1 cellular context compared by ENCODE assay signal in the genomic region with DNA sequence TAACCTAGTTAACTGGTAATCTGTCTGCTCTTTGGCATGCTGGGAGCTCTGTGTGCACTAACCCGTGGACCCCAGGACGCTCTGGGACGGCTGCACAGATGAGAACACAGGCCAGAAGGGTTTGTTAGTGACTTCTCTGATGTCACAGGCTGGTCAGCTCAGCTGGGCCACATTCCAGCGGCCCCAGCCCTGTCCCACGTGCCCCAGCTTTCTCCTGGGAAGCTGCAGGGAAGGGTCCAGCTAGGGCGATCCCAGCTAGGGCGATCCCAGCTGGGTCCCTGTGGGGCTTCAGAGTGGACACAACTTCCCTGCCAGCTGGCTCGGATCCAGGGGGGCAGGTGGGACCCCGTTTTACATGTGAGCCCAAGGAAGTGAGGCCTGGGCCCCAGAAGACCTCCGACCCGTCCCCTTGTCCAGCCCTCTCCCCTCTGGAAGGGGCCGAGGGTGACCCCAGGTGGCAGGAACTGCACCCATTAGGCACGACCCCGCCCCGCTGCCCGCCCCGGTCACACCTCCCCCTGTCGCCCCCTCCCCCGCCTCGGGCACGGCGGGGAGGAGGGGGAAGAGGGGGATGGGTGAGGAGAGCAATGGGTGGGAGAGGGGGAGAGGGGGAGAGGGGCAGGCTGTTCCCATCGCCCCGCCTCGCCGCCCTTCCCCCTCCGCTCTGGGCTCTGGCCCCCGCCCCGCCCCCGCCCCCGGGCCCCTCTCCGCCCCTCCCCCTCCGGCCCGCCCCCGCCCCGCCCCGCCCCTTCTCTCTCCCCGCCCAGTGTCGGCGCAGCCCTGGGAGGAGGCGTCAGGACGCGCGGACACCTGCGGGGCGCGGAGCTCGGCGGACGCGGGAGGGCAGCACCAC.
TF ChIP-seq lines count a peak whose summit lies in the region.

No MANE protein-coding gene starts in this region.

TF ChIP-seq in HepG2, 621 proteins besides CTCF, POLR2A, EP300 and RAD21 (continued from another document and continues in another):
- peak; percentile 83; the same call in 1 of the 2 replicates for TF ChIP-seq ZNF747 (CRISPR knock-in tag; IDR thresholded peaks at IDR 0.05; ENCODE audit: borderline replicate concordance)
- peak; percentile 46; the same call in 1 of the 2 replicates for TF ChIP-seq ZNF235 (CRISPR knock-in tag; IDR thresholded peaks at IDR 0.05; ENCODE audit: borderline replicate concordance)
- no peak for TF ChIP-seq PTBP1 (IDR thresholded peaks at IDR 0.05; ENCODE audit: low read depth, low read length, poor library complexity, severe bottlenecking)
- peak; percentile 39 for TF ChIP-seq RBM39 (IDR thresholded peaks at IDR 0.05; ENCODE audit: low read depth, low read length, poor library complexity, severe bottlenecking)
- TF ChIP-seq SIX1 (CRISPR knock-in tag; IDR thresholded peaks at IDR 0.05; ENCODE audit: borderline replicate concordance), result no peak
- TF ChIP-seq NONO (IDR thresholded peaks at IDR 0.05), result no peak
- TF ChIP-seq NONO (CRISPR knock-in tag; conservative IDR thresholded peaks at IDR 0.05), result no peak
- no peak for TF ChIP-seq ZNF34 (CRISPR knock-in tag; IDR thresholded peaks at IDR 0.05; ENCODE audit: borderline replicate concordance)
- no peak for TF ChIP-seq TBP (CRISPR knock-in tag; IDR thresholded peaks at IDR 0.05)
- no peak for TF ChIP-seq SMARCC2 (IDR thresholded peaks at IDR 0.05)
- no peak for TF ChIP-seq ZNF484 (CRISPR knock-in tag; IDR thresholded peaks at IDR 0.05; ENCODE audit: borderline replicate concordance, low read depth)
- no peak for TF ChIP-seq ZNF274 (CRISPR knock-in tag; IDR thresholded peaks at IDR 0.05)
- no peak for TF ChIP-seq HOXA9 (CRISPR knock-in tag; IDR thresholded peaks at IDR 0.05; ENCODE audit: borderline replicate concordance)
- no peak for TF ChIP-seq ZSCAN12 (CRISPR knock-in tag; IDR thresholded peaks at IDR 0.05)
- TF ChIP-seq SATB2 (CRISPR knock-in tag; IDR thresholded peaks at IDR 0.05), result no peak
- TF ChIP-seq MXI1 (IDR thresholded peaks at IDR 0.05; ENCODE audit: borderline replicate concordance, low read depth, low read length), result peak; percentile 89; the same call in 2 of the 3 replicates
- TF ChIP-seq ZNF777 (CRISPR knock-in tag; IDR thresholded peaks at IDR 0.05), result no peak
- TF ChIP-seq ADNP (CRISPR knock-in tag; IDR thresholded peaks at IDR 0.05), result no peak
- no peak for TF ChIP-seq MAFK (conservative IDR thresholded peaks at IDR 0.05 in 1 of 2, IDR thresholded peaks at IDR 0.05 in 1 of 2; ENCODE audit: low read length in 2 of 2)
- no peak for TF ChIP-seq HOXD1 (CRISPR knock-in tag; IDR thresholded peaks at IDR 0.05)
- TF ChIP-seq, protein P1, sequence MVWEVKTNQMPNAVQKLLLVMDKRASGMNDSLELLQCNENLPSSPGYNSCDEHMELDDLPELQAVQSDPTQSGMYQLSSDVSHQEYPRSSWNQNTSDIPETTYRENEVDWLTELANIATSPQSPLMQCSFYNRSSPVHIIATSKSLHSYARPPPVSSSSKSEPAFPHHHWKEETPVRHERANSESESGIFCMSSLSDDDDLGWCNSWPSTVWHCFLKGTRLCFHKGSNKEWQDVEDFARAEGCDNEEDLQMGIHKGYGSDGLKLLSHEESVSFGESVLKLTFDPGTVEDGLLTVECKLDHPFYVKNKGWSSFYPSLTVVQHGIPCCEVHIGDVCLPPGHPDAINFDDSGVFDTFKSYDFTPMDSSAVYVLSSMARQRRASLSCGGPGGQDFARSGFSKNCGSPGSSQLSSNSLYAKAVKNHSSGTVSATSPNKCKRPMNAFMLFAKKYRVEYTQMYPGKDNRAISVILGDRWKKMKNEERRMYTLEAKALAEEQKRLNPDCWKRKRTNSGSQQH (CRISPR knock-in tag; IDR thresholded peaks at IDR 0.05; ENCODE audit: low read depth), result no peak; the same call in 1 of the 2 replicates
- TF ChIP-seq GFI1 (CRISPR knock-in tag; IDR thresholded peaks at IDR 0.05; ENCODE audit: borderline replicate concordance), result no peak
- TF ChIP-seq, protein P2, sequence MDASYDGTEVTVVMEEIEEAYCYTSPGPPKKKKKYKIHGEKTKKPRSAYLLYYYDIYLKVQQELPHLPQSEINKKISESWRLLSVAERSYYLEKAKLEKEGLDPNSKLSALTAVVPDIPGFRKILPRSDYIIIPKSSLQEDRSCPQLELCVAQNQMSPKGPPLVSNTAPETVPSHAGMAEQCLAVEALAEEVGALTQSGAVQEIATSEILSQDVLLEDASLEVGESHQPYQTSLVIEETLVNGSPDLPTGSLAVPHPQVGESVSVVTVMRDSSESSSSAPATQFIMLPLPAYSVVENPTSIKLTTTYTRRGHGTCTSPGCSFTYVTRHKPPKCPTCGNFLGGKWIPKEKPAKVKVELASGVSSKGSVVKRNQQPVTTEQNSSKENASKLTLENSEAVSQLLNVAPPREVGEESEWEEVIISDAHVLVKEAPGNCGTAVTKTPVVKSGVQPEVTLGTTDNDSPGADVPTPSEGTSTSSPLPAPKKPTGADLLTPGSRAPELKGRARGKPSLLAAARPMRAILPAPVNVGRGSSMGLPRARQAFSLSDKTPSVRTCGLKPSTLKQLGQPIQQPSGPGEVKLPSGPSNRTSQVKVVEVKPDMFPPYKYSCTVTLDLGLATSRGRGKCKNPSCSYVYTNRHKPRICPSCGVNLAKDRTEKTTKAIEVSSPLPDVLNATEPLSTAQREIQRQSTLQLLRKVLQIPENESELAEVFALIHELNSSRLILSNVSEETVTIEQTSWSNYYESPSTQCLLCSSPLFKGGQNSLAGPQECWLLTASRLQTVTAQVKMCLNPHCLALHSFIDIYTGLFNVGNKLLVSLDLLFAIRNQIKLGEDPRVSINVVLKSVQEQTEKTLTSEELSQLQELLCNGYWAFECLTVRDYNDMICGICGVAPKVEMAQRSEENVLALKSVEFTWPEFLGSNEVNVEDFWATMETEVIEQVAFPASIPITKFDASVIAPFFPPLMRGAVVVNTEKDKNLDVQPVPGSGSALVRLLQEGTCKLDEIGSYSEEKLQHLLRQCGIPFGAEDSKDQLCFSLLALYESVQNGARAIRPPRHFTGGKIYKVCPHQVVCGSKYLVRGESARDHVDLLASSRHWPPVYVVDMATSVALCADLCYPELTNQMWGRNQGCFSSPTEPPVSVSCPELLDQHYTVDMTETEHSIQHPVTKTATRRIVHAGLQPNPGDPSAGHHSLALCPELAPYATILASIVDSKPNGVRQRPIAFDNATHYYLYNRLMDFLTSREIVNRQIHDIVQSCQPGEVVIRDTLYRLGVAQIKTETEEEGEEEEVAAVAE (CRISPR knock-in tag; IDR thresholded peaks at IDR 0.05; ENCODE audit: borderline replicate concordance), result 0 out of 2 replicates have a peak, but pooled peaks have one; percentile 24
- TF ChIP-seq ETV6 (CRISPR knock-in tag; conservative IDR thresholded peaks at IDR 0.05), result no peak
- TF ChIP-seq, protein P3, sequence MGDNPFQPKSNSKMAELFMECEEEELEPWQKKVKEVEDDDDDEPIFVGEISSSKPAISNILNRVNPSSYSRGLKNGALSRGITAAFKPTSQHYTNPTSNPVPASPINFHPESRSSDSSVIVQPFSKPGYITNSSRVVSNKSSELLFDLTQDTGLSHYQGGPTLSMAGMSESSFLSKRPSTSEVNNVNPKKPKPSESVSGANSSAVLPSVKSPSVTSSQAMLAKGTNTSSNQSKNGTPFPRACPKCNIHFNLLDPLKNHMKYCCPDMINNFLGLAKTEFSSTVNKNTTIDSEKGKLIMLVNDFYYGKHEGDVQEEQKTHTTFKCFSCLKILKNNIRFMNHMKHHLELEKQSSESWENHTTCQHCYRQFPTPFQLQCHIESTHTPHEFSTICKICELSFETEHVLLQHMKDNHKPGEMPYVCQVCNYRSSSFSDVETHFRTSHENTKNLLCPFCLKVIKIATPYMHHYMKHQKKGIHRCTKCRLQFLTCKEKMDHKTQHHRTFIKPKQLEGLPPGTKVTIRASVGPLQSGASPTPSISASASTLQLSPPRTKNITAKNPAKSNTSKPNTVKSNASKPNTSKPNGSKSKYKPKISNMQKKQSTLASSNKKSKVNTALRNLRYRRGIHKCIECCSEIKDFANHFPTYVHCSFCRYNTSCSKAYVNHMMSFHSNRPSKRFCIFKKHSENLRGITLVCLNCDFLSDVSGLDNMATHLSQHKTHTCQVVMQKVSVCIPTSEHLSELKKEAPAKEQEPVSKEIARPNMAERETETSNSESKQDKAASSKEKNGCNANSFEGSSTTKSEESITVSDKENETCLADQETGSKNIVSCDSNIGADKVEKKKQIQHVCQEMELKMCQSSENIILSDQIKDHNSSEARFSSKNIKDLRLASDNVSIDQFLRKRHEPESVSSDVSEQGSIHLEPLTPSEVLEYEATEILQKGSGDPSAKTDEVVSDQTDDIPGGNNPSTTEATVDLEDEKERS (CRISPR knock-in tag; IDR thresholded peaks at IDR 0.05), result no peak
- TF ChIP-seq ZFP36L1 (CRISPR knock-in tag; IDR thresholded peaks at IDR 0.05), result no peak
- no peak for TF ChIP-seq ISX (CRISPR knock-in tag; conservative IDR thresholded peaks at IDR 0.05)
- TF ChIP-seq ZNF510 (CRISPR knock-in tag; IDR thresholded peaks at IDR 0.05; ENCODE audit: low read depth), result no peak
- TF ChIP-seq, protein P4, sequence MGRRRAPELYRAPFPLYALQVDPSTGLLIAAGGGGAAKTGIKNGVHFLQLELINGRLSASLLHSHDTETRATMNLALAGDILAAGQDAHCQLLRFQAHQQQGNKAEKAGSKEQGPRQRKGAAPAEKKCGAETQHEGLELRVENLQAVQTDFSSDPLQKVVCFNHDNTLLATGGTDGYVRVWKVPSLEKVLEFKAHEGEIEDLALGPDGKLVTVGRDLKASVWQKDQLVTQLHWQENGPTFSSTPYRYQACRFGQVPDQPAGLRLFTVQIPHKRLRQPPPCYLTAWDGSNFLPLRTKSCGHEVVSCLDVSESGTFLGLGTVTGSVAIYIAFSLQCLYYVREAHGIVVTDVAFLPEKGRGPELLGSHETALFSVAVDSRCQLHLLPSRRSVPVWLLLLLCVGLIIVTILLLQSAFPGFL (CRISPR knock-in tag; IDR thresholded peaks at IDR 0.05), result no peak
- TF ChIP-seq FLYWCH1 (CRISPR knock-in tag; IDR thresholded peaks at IDR 0.05), result no peak
- no peak for TF ChIP-seq JUNB (CRISPR knock-in tag; IDR thresholded peaks at IDR 0.05; ENCODE audit: borderline replicate concordance)
- TF ChIP-seq GLI4 (CRISPR knock-in tag; IDR thresholded peaks at IDR 0.05; ENCODE audit: borderline replicate concordance), result no peak
- TF ChIP-seq EEA1 (CRISPR knock-in tag; IDR thresholded peaks at IDR 0.05; ENCODE audit: borderline replicate concordance), result no peak
- no peak for TF ChIP-seq DNMT1 (CRISPR knock-in tag; IDR thresholded peaks at IDR 0.05)
- TF ChIP-seq TMF1 (CRISPR knock-in tag; IDR thresholded peaks at IDR 0.05; ENCODE audit: low read depth), result no peak
- TF ChIP-seq ZSCAN9 (CRISPR knock-in tag; IDR thresholded peaks at IDR 0.05; ENCODE audit: borderline replicate concordance), result no peak
- TF ChIP-seq ZNF83 (CRISPR knock-in tag; IDR thresholded peaks at IDR 0.05; ENCODE audit: borderline replicate concordance), result no peak
- TF ChIP-seq, protein P5, sequence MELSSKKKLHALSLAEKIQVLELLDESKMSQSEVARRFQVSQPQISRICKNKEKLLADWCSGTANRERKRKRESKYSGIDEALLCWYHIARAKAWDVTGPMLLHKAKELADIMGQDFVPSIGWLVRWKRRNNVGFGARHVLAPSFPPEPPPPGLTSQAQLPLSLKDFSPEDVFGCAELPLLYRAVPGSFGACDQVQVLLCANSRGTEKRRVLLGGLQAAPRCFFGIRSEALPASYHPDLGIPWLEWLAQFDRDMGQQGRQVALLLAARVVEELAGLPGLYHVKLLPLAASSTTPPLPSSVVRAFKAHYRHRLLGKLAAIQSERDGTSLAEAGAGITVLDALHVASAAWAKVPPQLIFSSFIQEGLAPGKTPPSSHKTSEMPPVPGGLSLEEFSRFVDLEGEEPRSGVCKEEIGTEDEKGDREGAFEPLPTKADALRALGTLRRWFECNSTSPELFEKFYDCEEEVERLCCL (CRISPR knock-in tag; IDR thresholded peaks at IDR 0.05; ENCODE audit: borderline replicate concordance), result no peak
- TF ChIP-seq LCORL (IDR thresholded peaks at IDR 0.05), result no peak
- peak; percentile 94 for TF ChIP-seq LCORL (CRISPR knock-in tag; IDR thresholded peaks at IDR 0.05)
- no peak for TF ChIP-seq TOE1 (CRISPR knock-in tag; IDR thresholded peaks at IDR 0.05)
- 0 out of 2 replicates have a peak, but pooled peaks have one; percentile 14 for TF ChIP-seq FOSL2 (CRISPR knock-in tag; IDR thresholded peaks at IDR 0.05)
- TF ChIP-seq SMC3 (IDR thresholded peaks at IDR 0.05; ENCODE audit: low read length), result no peak
- no peak for TF ChIP-seq KLF15 (CRISPR knock-in tag; IDR thresholded peaks at IDR 0.05; ENCODE audit: borderline replicate concordance)
- TF ChIP-seq ZNF589 (CRISPR knock-in tag; conservative IDR thresholded peaks at IDR 0.05), result no peak
- TF ChIP-seq ZNF382 (CRISPR knock-in tag; IDR thresholded peaks at IDR 0.05; ENCODE audit: borderline replicate concordance), result no peak
- TF ChIP-seq ZNF225 (CRISPR knock-in tag; IDR thresholded peaks at IDR 0.05), result no peak
- TF ChIP-seq, protein P6, sequence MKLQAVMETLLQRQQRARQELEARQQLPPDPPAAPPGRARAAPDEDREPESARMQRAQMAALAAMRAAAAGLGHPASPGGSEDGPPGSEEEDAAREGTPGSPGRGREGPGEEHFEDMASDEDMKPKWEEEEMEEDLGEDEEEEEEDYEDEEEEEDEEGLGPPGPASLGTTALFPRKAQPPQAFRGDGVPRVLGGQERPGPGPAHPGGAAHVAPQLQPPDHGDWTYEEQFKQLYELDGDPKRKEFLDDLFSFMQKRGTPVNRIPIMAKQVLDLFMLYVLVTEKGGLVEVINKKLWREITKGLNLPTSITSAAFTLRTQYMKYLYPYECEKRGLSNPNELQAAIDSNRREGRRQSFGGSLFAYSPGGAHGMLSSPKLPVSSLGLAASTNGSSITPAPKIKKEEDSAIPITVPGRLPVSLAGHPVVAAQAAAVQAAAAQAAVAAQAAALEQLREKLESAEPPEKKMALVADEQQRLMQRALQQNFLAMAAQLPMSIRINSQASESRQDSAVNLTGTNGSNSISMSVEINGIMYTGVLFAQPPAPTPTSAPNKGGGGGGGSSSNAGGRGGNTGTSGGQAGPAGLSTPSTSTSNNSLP (IDR thresholded peaks at IDR 0.05; ENCODE audit: low read depth, low read length), result no peak
- TF ChIP-seq NFKB2 (CRISPR knock-in tag; IDR thresholded peaks at IDR 0.05; ENCODE audit: borderline replicate concordance), result peak; percentile 37; the same call in 1 of the 2 replicates
- TF ChIP-seq MBNL3 (CRISPR knock-in tag; conservative IDR thresholded peaks at IDR 0.05), result no peak
- no peak for TF ChIP-seq HMGA1 (CRISPR knock-in tag; conservative IDR thresholded peaks at IDR 0.05)
- TF ChIP-seq ZNF326 (CRISPR knock-in tag; IDR thresholded peaks at IDR 0.05; ENCODE audit: borderline replicate concordance), result no peak
- no peak; the same call in 1 of the 2 replicates for TF ChIP-seq ZNF232 (CRISPR knock-in tag; IDR thresholded peaks at IDR 0.05; ENCODE audit: borderline replicate concordance)
- TF ChIP-seq, protein P7, sequence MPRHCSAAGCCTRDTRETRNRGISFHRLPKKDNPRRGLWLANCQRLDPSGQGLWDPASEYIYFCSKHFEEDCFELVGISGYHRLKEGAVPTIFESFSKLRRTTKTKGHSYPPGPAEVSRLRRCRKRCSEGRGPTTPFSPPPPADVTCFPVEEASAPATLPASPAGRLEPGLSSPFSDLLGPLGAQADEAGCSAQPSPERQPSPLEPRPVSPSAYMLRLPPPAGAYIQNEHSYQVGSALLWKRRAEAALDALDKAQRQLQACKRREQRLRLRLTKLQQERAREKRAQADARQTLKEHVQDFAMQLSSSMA (CRISPR knock-in tag; IDR thresholded peaks at IDR 0.05), result 0 out of 2 replicates have a peak, but pooled peaks have one; percentile 8
- TF ChIP-seq RNF2 (conservative IDR thresholded peaks at IDR 0.05; ENCODE audit: low read depth), result no peak
- TF ChIP-seq NBN (conservative IDR thresholded peaks at IDR 0.05), result no peak
- TF ChIP-seq NCOA5 (CRISPR knock-in tag; IDR thresholded peaks at IDR 0.05), result no peak
- TF ChIP-seq RORA (CRISPR knock-in tag; IDR thresholded peaks at IDR 0.05), result no peak
- no peak for TF ChIP-seq MTF1 (CRISPR knock-in tag; IDR thresholded peaks at IDR 0.05)
- TF ChIP-seq ZNF768 (CRISPR knock-in tag; IDR thresholded peaks at IDR 0.05), result no peak
